1 cellular context compared by ENCODE assay signal in the genomic region with DNA sequence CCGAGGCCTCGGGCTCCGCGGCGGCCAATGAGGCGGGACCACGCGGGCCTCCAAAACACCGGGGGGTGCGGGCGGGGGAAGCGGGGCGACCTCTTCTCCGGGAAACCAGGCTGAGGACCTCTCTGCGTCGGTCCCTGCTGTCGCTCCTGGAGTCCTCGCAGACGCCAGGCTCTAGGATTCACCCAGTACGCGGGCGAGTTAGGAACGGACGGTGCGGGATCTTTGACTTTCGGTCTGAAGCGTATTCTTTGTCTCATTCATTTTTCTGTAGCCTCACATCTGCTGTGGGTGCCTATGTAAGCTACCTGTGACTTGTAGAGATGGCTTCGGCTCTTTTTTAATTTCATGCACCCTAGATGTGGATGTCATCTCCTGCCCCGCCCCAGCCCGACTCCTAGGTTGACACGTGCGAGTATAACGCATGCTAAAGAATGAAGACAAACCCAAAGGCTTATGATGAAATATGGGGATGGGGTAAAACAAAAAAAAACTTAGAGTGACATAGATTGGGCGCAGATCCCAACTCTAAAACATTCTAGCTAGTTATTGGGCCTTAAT.
A peak's percentile ranks its signal among the peaks of the same experiment; 100 is the strongest.
TF ChIP-seq lines count a peak whose summit lies in the region.

No MANE protein-coding gene starts in this region.

TF ChIP-seq in K562, 482 proteins besides CTCF, POLR2A, EP300 and RAD21 (continued from another document and continues in another):
- peak; percentile 38; the same call in 1 of the 2 replicates for TF ChIP-seq GABPB1 (CRISPR knock-in tag; IDR thresholded peaks at IDR 0.05)
- TF ChIP-seq HDAC2 (IDR thresholded peaks at IDR 0.05) = 0 out of 2 replicates have a peak, but pooled peaks have one; percentile 18
- TF ChIP-seq, protein P1, sequence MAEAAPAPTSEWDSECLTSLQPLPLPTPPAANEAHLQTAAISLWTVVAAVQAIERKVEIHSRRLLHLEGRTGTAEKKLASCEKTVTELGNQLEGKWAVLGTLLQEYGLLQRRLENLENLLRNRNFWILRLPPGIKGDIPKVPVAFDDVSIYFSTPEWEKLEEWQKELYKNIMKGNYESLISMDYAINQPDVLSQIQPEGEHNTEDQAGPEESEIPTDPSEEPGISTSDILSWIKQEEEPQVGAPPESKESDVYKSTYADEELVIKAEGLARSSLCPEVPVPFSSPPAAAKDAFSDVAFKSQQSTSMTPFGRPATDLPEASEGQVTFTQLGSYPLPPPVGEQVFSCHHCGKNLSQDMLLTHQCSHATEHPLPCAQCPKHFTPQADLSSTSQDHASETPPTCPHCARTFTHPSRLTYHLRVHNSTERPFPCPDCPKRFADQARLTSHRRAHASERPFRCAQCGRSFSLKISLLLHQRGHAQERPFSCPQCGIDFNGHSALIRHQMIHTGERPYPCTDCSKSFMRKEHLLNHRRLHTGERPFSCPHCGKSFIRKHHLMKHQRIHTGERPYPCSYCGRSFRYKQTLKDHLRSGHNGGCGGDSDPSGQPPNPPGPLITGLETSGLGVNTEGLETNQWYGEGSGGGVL (CRISPR knock-in tag; IDR thresholded peaks at IDR 0.05) = no peak
- 0 out of 2 replicates have a peak, but pooled peaks have one; percentile 34 for TF ChIP-seq ZFP1 (CRISPR knock-in tag; IDR thresholded peaks at IDR 0.05)
- TF ChIP-seq, protein P2, sequence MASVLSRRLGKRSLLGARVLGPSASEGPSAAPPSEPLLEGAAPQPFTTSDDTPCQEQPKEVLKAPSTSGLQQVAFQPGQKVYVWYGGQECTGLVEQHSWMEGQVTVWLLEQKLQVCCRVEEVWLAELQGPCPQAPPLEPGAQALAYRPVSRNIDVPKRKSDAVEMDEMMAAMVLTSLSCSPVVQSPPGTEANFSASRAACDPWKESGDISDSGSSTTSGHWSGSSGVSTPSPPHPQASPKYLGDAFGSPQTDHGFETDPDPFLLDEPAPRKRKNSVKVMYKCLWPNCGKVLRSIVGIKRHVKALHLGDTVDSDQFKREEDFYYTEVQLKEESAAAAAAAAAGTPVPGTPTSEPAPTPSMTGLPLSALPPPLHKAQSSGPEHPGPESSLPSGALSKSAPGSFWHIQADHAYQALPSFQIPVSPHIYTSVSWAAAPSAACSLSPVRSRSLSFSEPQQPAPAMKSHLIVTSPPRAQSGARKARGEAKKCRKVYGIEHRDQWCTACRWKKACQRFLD (CRISPR knock-in tag; IDR thresholded peaks at IDR 0.05) = peak; percentile 80
- no peak for TF ChIP-seq CEBPG (CRISPR knock-in tag; IDR thresholded peaks at IDR 0.05)
- TF ChIP-seq CEBPG (tag; conservative IDR thresholded peaks at IDR 0.05 in 1 of 2, IDR thresholded peaks at IDR 0.05 in 1 of 2) = peak in 1 of 2 experiments; percentile 32; a peak in 1 of 4 replicates
- TF ChIP-seq MAFF (IDR thresholded peaks at IDR 0.05; ENCODE audit: low read length) = no peak
- TF ChIP-seq CEBPB (tag; IDR thresholded peaks at IDR 0.05) = peak; percentile 45; the same call in 1 of the 2 replicates
- TF ChIP-seq BRCA1 (IDR thresholded peaks at IDR 0.05) = no peak
- TF ChIP-seq BRCA1 (CRISPR knock-in tag; IDR thresholded peaks at IDR 0.05) = no peak
- TF ChIP-seq, protein P3, sequence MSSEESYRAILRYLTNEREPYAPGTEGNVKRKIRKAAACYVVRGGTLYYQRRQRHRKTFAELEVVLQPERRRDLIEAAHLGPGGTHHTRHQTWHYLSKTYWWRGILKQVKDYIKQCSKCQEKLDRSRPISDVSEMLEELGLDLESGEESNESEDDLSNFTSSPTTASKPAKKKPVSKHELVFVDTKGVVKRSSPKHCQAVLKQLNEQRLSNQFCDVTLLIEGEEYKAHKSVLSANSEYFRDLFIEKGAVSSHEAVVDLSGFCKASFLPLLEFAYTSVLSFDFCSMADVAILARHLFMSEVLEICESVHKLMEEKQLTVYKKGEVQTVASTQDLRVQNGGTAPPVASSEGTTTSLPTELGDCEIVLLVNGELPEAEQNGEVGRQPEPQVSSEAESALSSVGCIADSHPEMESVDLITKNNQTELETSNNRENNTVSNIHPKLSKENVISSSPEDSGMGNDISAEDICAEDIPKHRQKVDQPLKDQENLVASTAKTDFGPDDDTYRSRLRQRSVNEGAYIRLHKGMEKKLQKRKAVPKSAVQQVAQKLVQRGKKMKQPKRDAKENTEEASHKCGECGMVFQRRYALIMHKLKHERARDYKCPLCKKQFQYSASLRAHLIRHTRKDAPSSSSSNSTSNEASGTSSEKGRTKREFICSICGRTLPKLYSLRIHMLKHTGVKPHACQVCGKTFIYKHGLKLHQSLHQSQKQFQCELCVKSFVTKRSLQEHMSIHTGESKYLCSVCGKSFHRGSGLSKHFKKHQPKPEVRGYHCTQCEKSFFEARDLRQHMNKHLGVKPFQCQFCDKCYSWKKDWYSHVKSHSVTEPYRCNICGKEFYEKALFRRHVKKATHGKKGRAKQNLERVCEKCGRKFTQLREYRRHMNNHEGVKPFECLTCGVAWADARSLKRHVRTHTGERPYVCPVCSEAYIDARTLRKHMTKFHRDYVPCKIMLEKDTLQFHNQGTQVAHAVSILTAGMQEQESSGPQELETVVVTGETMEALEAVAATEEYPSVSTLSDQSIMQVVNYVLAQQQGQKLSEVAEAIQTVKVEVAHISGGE (CRISPR knock-in tag; IDR thresholded peaks at IDR 0.05) = 0 out of 6 replicates have a peak, but pooled peaks of 1 of the 3 experiments have one; percentile 11
- 0 out of 2 replicates have a peak, but pooled peaks have one; percentile 8 for TF ChIP-seq ZNF3 (CRISPR knock-in tag; IDR thresholded peaks at IDR 0.05)
- no peak for TF ChIP-seq HNRNPLL (IDR thresholded peaks at IDR 0.05; ENCODE audit: low read depth, low read length, poor library complexity, severe bottlenecking)
- peak; percentile 37; the same call in 1 of the 2 replicates for TF ChIP-seq ZNF583 (CRISPR knock-in tag; IDR thresholded peaks at IDR 0.05)
- peak; percentile 87 for TF ChIP-seq L3MBTL2 (IDR thresholded peaks at IDR 0.05)
- peak in 1 of 2 experiments; percentile 50; a peak in 1 of 3 replicates for TF ChIP-seq CBX3 (IDR thresholded peaks at IDR 0.05; ENCODE audit: borderline replicate concordance in 1 of 2, low read length in 2 of 2)
- TF ChIP-seq SAP30 (IDR thresholded peaks at IDR 0.05; ENCODE audit: borderline replicate concordance, insufficient read depth, low read depth, low read length, poor library complexity, severe bottlenecking) = peak; percentile 28
- TF ChIP-seq TEAD1 (CRISPR knock-in tag; IDR thresholded peaks at IDR 0.05) = no peak
- TF ChIP-seq SMAD4 (CRISPR knock-in tag; conservative IDR thresholded peaks at IDR 0.05) = 0 out of 2 replicates have a peak, but pooled peaks have one; percentile 24
- no peak for TF ChIP-seq ZBTB1 (CRISPR knock-in tag; IDR thresholded peaks at IDR 0.05; ENCODE audit: borderline replicate concordance, low read depth)
- 0 out of 2 replicates have a peak, but pooled peaks have one; percentile 4 for TF ChIP-seq GABPB2 (CRISPR knock-in tag; conservative IDR thresholded peaks at IDR 0.05)
- TF ChIP-seq, protein P4, sequence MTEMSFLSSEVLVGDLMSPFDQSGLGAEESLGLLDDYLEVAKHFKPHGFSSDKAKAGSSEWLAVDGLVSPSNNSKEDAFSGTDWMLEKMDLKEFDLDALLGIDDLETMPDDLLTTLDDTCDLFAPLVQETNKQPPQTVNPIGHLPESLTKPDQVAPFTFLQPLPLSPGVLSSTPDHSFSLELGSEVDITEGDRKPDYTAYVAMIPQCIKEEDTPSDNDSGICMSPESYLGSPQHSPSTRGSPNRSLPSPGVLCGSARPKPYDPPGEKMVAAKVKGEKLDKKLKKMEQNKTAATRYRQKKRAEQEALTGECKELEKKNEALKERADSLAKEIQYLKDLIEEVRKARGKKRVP (CRISPR knock-in tag; IDR thresholded peaks at IDR 0.05) = 0 out of 2 replicates have a peak, but pooled peaks have one; percentile 9
- TF ChIP-seq, protein P5, sequence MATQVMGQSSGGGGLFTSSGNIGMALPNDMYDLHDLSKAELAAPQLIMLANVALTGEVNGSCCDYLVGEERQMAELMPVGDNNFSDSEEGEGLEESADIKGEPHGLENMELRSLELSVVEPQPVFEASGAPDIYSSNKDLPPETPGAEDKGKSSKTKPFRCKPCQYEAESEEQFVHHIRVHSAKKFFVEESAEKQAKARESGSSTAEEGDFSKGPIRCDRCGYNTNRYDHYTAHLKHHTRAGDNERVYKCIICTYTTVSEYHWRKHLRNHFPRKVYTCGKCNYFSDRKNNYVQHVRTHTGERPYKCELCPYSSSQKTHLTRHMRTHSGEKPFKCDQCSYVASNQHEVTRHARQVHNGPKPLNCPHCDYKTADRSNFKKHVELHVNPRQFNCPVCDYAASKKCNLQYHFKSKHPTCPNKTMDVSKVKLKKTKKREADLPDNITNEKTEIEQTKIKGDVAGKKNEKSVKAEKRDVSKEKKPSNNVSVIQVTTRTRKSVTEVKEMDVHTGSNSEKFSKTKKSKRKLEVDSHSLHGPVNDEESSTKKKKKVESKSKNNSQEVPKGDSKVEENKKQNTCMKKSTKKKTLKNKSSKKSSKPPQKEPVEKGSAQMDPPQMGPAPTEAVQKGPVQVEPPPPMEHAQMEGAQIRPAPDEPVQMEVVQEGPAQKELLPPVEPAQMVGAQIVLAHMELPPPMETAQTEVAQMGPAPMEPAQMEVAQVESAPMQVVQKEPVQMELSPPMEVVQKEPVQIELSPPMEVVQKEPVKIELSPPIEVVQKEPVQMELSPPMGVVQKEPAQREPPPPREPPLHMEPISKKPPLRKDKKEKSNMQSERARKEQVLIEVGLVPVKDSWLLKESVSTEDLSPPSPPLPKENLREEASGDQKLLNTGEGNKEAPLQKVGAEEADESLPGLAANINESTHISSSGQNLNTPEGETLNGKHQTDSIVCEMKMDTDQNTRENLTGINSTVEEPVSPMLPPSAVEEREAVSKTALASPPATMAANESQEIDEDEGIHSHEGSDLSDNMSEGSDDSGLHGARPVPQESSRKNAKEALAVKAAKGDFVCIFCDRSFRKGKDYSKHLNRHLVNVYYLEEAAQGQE (CRISPR knock-in tag; IDR thresholded peaks at IDR 0.05; ENCODE audit: low read depth) = peak; percentile 25; the same call in 1 of the 2 replicates
- TF ChIP-seq, protein P6, sequence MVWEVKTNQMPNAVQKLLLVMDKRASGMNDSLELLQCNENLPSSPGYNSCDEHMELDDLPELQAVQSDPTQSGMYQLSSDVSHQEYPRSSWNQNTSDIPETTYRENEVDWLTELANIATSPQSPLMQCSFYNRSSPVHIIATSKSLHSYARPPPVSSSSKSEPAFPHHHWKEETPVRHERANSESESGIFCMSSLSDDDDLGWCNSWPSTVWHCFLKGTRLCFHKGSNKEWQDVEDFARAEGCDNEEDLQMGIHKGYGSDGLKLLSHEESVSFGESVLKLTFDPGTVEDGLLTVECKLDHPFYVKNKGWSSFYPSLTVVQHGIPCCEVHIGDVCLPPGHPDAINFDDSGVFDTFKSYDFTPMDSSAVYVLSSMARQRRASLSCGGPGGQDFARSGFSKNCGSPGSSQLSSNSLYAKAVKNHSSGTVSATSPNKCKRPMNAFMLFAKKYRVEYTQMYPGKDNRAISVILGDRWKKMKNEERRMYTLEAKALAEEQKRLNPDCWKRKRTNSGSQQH (CRISPR knock-in tag; IDR thresholded peaks at IDR 0.05) = no peak
- no peak for TF ChIP-seq ZNF354B (CRISPR knock-in tag; IDR thresholded peaks at IDR 0.05)
- 0 out of 2 replicates have a peak, but pooled peaks have one; percentile 36 for TF ChIP-seq CBFB (CRISPR knock-in tag; IDR thresholded peaks at IDR 0.05)
- TF ChIP-seq, protein P7, sequence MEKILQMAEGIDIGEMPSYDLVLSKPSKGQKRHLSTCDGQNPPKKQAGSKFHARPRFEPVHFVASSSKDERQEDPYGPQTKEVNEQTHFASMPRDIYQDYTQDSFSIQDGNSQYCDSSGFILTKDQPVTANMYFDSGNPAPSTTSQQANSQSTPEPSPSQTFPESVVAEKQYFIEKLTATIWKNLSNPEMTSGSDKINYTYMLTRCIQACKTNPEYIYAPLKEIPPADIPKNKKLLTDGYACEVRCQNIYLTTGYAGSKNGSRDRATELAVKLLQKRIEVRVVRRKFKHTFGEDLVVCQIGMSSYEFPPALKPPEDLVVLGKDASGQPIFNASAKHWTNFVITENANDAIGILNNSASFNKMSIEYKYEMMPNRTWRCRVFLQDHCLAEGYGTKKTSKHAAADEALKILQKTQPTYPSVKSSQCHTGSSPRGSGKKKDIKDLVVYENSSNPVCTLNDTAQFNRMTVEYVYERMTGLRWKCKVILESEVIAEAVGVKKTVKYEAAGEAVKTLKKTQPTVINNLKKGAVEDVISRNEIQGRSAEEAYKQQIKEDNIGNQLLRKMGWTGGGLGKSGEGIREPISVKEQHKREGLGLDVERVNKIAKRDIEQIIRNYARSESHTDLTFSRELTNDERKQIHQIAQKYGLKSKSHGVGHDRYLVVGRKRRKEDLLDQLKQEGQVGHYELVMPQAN (IDR thresholded peaks at IDR 0.05; ENCODE audit: borderline replicate concordance) = peak; percentile 78
- TF ChIP-seq HNRNPK (IDR thresholded peaks at IDR 0.05; ENCODE audit: low read depth, low read length, poor library complexity, severe bottlenecking) = no peak
- peak; percentile 21 for TF ChIP-seq SP1 (CRISPR knock-in tag; IDR thresholded peaks at IDR 0.05)
- TF ChIP-seq BRD9 (IDR thresholded peaks at IDR 0.05; ENCODE audit: low read depth, partially characterized antibody) = peak; percentile 36
- TF ChIP-seq, protein P8, sequence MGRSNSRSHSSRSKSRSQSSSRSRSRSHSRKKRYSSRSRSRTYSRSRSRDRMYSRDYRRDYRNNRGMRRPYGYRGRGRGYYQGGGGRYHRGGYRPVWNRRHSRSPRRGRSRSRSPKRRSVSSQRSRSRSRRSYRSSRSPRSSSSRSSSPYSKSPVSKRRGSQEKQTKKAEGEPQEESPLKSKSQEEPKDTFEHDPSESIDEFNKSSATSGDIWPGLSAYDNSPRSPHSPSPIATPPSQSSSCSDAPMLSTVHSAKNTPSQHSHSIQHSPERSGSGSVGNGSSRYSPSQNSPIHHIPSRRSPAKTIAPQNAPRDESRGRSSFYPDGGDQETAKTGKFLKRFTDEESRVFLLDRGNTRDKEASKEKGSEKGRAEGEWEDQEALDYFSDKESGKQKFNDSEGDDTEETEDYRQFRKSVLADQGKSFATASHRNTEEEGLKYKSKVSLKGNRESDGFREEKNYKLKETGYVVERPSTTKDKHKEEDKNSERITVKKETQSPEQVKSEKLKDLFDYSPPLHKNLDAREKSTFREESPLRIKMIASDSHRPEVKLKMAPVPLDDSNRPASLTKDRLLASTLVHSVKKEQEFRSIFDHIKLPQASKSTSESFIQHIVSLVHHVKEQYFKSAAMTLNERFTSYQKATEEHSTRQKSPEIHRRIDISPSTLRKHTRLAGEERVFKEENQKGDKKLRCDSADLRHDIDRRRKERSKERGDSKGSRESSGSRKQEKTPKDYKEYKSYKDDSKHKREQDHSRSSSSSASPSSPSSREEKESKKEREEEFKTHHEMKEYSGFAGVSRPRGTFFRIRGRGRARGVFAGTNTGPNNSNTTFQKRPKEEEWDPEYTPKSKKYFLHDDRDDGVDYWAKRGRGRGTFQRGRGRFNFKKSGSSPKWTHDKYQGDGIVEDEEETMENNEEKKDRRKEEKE (IDR thresholded peaks at IDR 0.05; ENCODE audit: borderline replicate concordance in 1 of 2, control insufficient read depth in 1 of 2, low read depth in 2 of 2, low read length in 1 of 2) = no peak
- TF ChIP-seq HDAC1 (IDR thresholded peaks at IDR 0.05) = peak in 1 of 2 experiments; percentile 59; a peak in 2 of 4 replicates
- 0 out of 2 replicates have a peak, but pooled peaks have one; percentile 17 for TF ChIP-seq SMARCE1 (IDR thresholded peaks at IDR 0.05)
- TF ChIP-seq, protein P9, sequence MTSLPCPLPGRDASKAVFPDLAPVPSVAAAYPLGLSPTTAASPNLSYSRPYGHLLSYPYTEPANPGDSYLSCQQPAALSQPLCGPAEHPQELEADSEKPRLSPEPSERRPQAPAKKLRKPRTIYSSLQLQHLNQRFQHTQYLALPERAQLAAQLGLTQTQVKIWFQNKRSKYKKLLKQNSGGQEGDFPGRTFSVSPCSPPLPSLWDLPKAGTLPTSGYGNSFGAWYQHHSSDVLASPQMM (CRISPR knock-in tag; IDR thresholded peaks at IDR 0.05) = no peak
- TF ChIP-seq PCBP1 (IDR thresholded peaks at IDR 0.05; ENCODE audit: low read depth, low read length, poor library complexity, severe bottlenecking) = no peak
- TF ChIP-seq MXI1 (IDR thresholded peaks at IDR 0.05; ENCODE audit: low read depth, low read length) = 0 out of 2 replicates have a peak, but pooled peaks have one; percentile 45
